19 cellular contexts compared by ENCODE assay signal in the genomic region with DNA sequence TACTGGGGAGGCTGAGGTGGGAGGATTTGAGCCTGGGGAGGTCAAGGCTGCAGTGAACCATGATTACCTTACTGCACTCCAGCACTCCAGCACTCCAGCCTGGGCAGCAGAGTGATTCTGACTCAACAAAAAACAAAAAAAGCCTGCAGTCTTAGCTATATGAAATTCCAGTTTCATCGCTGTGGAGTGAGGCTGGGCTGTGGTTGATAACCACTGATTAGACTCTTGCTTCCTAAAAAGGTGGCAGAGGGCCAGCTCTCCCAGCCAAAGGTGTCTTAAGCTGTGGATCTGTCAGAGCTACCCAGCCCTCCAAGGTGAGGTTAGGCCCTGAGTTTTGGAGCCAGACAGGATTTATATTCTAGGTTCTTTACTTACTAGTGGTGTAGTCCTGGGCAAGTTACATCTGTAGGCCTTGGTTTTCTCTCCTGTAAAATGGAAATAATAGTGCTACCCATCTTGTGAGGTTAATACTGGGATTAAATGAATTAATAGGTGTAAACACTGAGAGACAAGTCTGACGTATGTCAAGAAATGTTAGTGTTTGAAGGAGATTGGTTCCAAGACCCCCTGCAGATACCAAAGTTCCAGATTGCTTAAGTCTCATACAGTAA. TPM values are rescaled to one million over a fixed set of nuclear protein-coding genes. Genes with fewer than 3 reads are reported as not detected.
DNase-seq lines count a peak whose midpoint lies in the region; ATAC-seq and TF ChIP-seq lines count a peak whose summit lies in the region.
"Had no signal": no experiment of that assay in that cellular context is flagged by ENCODE, and none has a peak within 500 bp of the region (broad histone marks: within the 10 kb centered on the region; RNA-seq: fewer than 3 reads in every experiment).

No MANE protein-coding gene starts in this region.

- no peaks in the 10 kb centered on the region for H3K27me3 ChIP-seq in GM23338 (ENCODE audit: insufficient read depth)
- no peaks in the 10 kb centered on the region for H3K27me3 ChIP-seq in Peyer's patch
- H3K27me3 ChIP-seq: suprapubic skin had no signal

- no peak for TF ChIP-seq POLR2A in Peyer's patch (IDR thresholded peaks at IDR 0.05)

- H3K36me3 Mint-ChIP-seq in GM23338 (ENCODE audit: low read depth), result no peaks in the 10 kb centered on the region
- H3K36me3 Mint-ChIP-seq: CD8-positive, alpha-beta memory T cell; T-cell had no signal

- H3K4me1 ChIP-seq in GM23338 (ENCODE audit: insufficient read depth) (peaks cover 32% of the 10 kb centered on the region), Peyer's patch (peaks cover 0 to 14% (median 0%) of the 10 kb centered on the region in 4 donors)

- no peak overlapping the region for H2AFZ ChIP-seq in GM23338

- H3K4me3 ChIP-seq in AG10803 (ENCODE audit: low read length), result no peak overlapping the region
- H3K4me3 ChIP-seq in GM23338, result no peak overlapping the region
- H3K4me3 ChIP-seq in Peyer's patch, result no peak overlapping the region
- H3K4me3 ChIP-seq: suprapubic skin had no signal

- no peaks in the 10 kb centered on the region for H3K79me2 ChIP-seq in GM23338 (replicated peaks; ENCODE audit: insufficient read depth)

- no peaks in the 10 kb centered on the region for H3K36me3 ChIP-seq in GM23338 (ENCODE audit: insufficient read depth)
- H3K36me3 ChIP-seq in Peyer's patch, result no peaks in the 10 kb centered on the region
- H3K36me3 ChIP-seq: suprapubic skin had no signal

- peaks cover 13% of the 10 kb centered on the region for H3K27me3 Mint-ChIP-seq in GM23338 (ENCODE audit: insufficient read depth, low read depth, poor library complexity)
- H3K27me3 Mint-ChIP-seq: effector memory CD8-positive, alpha-beta T cell; T-cell had no signal

- no peak overlapping the region for H3K27ac Mint-ChIP-seq in GM23338
- H3K27ac Mint-ChIP-seq: effector memory CD8-positive, alpha-beta T cell; T-cell had no signal

- H3K9me2 ChIP-seq in GM23338 (ENCODE audit: insufficient read depth), result no peaks in the 10 kb centered on the region

- H3K4me3 Mint-ChIP-seq in GM23338, result no peak overlapping the region
- H3K4me3 Mint-ChIP-seq: CD8-positive, alpha-beta memory T cell; effector memory CD8-positive, alpha-beta T cell; T-cell had no signal

- peak; percentile 36 for DNase-seq in AG10803 (ENCODE audit: low read depth)
- DNase-seq in GM23338 (ENCODE audit: low spot score), result no peak
- peak; percentile 63 for DNase-seq in RPMI7951 (ENCODE audit: low read depth)
- DNase-seq in fibroblast of peridontal ligament (ENCODE audit: extremely low read depth), result peak; percentile 43
- no peak for DNase-seq in NCI-H1694 (lab: John Stamatoyannopoulos, UW)
- DNase-seq in HCEC 1CT, result no peak
- no peak for DNase-seq in hepatic stellate cell (ENCODE audit: low spot score)
- DNase-seq in Peyer's patch, result no peak
- DNase-seq: anterior cingulate cortex; CD8-positive, alpha-beta memory T cell; DMS79 treated with DMSO at 0.1 percent for 48 hours; effector memory CD8-positive, alpha-beta T cell; NCI-H345; NK-92 treated with Interleukin-12 subunit alpha and Interleukin-12 subunit beta, amount 100 ng/mL, for 24 hours; occipital lobe; retina; T-cell; WERI-Rb-1 had no signal

- no peak for TF ChIP-seq CTCF in AG10803 (conservative IDR thresholded peaks at IDR 0.05; ENCODE audit: low read length)
- no peak for TF ChIP-seq CTCF in GM23338 (conservative IDR thresholded peaks at IDR 0.05; ENCODE audit: low read depth in 2 of 2)
- no peak for TF ChIP-seq CTCF in Peyer's patch (IDR thresholded peaks at IDR 0.05)

- H3K9me3 Mint-ChIP-seq in GM23338, result no peaks in the 10 kb centered on the region
- H3K9me3 Mint-ChIP-seq: CD8-positive, alpha-beta memory T cell; effector memory CD8-positive, alpha-beta T cell; T-cell had no signal

- no peaks in the 10 kb centered on the region for H3K9me3 ChIP-seq in Peyer's patch
- H3K9me3 ChIP-seq: suprapubic skin had no signal

- no peak for ATAC-seq in GM23338
- ATAC-seq: effector memory CD8-positive, alpha-beta T cell; T-cell had no signal

- no peaks in the 10 kb centered on the region for H3F3A ChIP-seq in GM23338 (replicated peaks; ENCODE audit: low read depth)

- no peaks in the 10 kb centered on the region for H4K20me1 ChIP-seq in GM23338 (replicated peaks; ENCODE audit: insufficient read depth)

- H3K4me2 ChIP-seq in GM23338, result no peak overlapping the region

- H3K27ac ChIP-seq in GM23338 (ENCODE audit: low read depth) (0 out of 2 replicates have a peak overlapping the region, but pooled peaks have one; percentile 9), Peyer's patch (no peak overlapping the region)
- H3K27ac ChIP-seq: suprapubic skin, WERI-Rb-1 had no signal

- H3K4me1 Mint-ChIP-seq in GM23338, result peaks cover 34% of the 10 kb centered on the region

TF ChIP-seq in GM23338, 12 proteins besides CTCF, POLR2A, EP300 and RAD21 (continues in another document):
- TF ChIP-seq REST (IDR thresholded peaks at IDR 0.05; ENCODE audit: unreplicated experiment), result no peak

RNA-seq across cellular contexts. Expression of gene TMCC2, which starts 35.9 kb away (rescaled TPM):
- 9.9 and 11.8 TPM in 2 replicates for total RNA-seq in GM23338 (2014; rRNA removed; shearing (Covaris generic))
- polyA plus RNA-seq in GM23338 (2016; fragmentation: Nextera tagmentation; extraction: Ambion mirVana), result 2.6 and 3.1 TPM in 2 replicates
- 0.48 and 1.1 TPM in 2 replicates for total RNA-seq in RPMI7951 (2014; rRNA removed; shearing (Covaris generic))
- 1 to 10 TPM in 2 of 4 donors, under 1 TPM in 2; 0.53 to 4.1 (median 1.1) TPM for total RNA-seq in Peyer's patch

RNA-seq across cellular contexts. Expression of gene DSTYK, which starts 52.2 kb away (rescaled TPM):
- total RNA-seq in GM23338 (2014; rRNA removed; shearing (Covaris generic)), result 8.2 and 10.7 TPM in 2 replicates
- polyA plus RNA-seq in GM23338 (2016; fragmentation: Nextera tagmentation; extraction: Ambion mirVana), result 5.5 and 6.1 TPM in 2 replicates
- total RNA-seq in RPMI7951 (2014; rRNA removed; shearing (Covaris generic)), result 4.4 and 5.0 TPM in 2 replicates
- total RNA-seq in Peyer's patch, result 10 to 100 TPM in 1 of 4 donors, 1 to 10 TPM in 3; 3.5 to 11.6 (median 6.8) TPM

RNA-seq across cellular contexts. Expression of gene NUAK2, which starts 57.9 kb away (rescaled TPM):
- 10.4 and 15.3 TPM in 2 replicates for total RNA-seq in GM23338 (2014; rRNA removed; shearing (Covaris generic))
- polyA plus RNA-seq in GM23338 (2016; fragmentation: Nextera tagmentation; extraction: Ambion mirVana), result 7.7 and 7.8 TPM in 2 replicates
- 0.78 and 1.2 TPM in 2 replicates for total RNA-seq in RPMI7951 (2014; rRNA removed; shearing (Covaris generic))
- total RNA-seq in Peyer's patch, result 10 to 100 TPM; 22.0 to 40.0 (median 30.9) TPM

Comparison
In these comparisons a context has a peak if more than half of its experiments do, and no peak if none do; other contexts are left out.
1. DNase-seq: peak in AG10803 (single experiment), RPMI7951 (single experiment) and fibroblast of peridontal ligament (single experiment); none in GM23338 (single experiment), NCI-H1694 (single experiment), HCEC 1CT (single experiment), hepatic stellate cell (single experiment) and Peyer's patch (0 of 3).